ENCODE assay signal across 1 cellular context in the genomic region with DNA sequence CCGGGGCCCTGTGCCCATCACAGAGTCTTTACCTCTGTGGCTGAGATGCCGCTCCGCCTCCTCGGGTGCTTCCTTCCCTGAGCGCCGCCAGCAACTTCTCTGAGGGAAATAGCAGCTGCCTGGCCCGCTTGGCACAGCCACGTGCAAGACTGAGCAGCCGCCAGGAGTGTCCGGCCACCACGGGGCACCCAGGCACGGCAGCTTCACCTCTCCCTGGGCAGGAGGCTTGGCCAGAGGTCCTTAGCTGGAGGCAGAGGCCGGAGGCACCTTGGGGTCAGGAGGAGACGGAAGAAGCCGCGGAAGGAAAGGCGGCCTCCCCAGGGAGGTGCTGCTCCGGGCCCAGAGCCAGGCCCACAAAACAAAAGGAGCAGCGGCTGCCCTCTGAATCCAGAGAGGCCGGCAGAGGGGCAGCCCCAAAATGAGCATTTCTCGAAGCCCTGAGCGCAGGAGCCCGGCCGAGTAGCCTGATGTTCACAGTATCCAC.
TF ChIP-seq lines count a peak whose summit lies in the region.

No MANE protein-coding gene starts in this region.

TF ChIP-seq in HepG2, 621 proteins besides CTCF, POLR2A, EP300 and RAD21:
- TF ChIP-seq ZNF253 (CRISPR knock-in tag; IDR thresholded peaks at IDR 0.05; ENCODE audit: borderline replicate concordance): no peak
- TF ChIP-seq RBM39 (IDR thresholded peaks at IDR 0.05; ENCODE audit: low read depth, low read length, poor library complexity, severe bottlenecking): peak; percentile 35
